In genomic region chr6:133632206-133632605, GRCh38 we compare ENCODE assay signal across 14 cellular contexts.
DNase-seq lines count a peak whose midpoint lies in the region; ATAC-seq and TF ChIP-seq lines count a peak whose summit lies in the region.
"Had no signal": no experiment of that assay in that cellular context is flagged by ENCODE, and none has a peak within 500 bp of the region (broad histone marks: within the 10 kb centered on the region; RNA-seq: fewer than 3 reads in every experiment).

No MANE protein-coding gene starts in this region.

- H3K18ac ChIP-seq in mesenchymal stem cell (ENCODE audit: low read depth in 1 of 2, low read length in 2 of 2) = peak overlapping the region in 1 of 2 experiments; percentile 58

- no peaks in the 10 kb centered on the region for H3K9me3 ChIP-seq in mesenchymal stem cell (ENCODE audit: control insufficient read depth, low read length)

- H3K9ac ChIP-seq in mesenchymal stem cell (ENCODE audit: low read length) = peak overlapping the region; percentile 27

- H2AK5ac ChIP-seq in mesenchymal stem cell (ENCODE audit: low read length, severe bottlenecking) = no peak overlapping the region

- no peak for ATAC-seq in GM21515 (IDR thresholded peaks at IDR 0.05; ENCODE audit: unreplicated experiment)
- ATAC-seq: activated CD8-positive, alpha-beta T cell treated with anti-CD3 and anti-CD28 coated beads, Interleukin-2, amount 10 ng/mL, durations not matched to agents 7 days and 5 days; naive thymus-derived CD8-positive, alpha-beta T cell had no signal

- H3K27ac ChIP-seq in mesenchymal stem cell (ENCODE audit: low read length, poor library complexity, severe bottlenecking) = no peak overlapping the region
- H3K27ac ChIP-seq: left ventricle myocardium inferior, VCaP had no signal

- H2BK5ac ChIP-seq in mesenchymal stem cell (ENCODE audit: low read depth, low read length, poor library complexity, severe bottlenecking) = no peak overlapping the region

- peak; percentile 27 for DNase-seq in AG20443 (ENCODE audit: low spot score)
- DNase-seq in LHCN-M2 (ENCODE audit: low read depth) = peak; percentile 78
- DNase-seq in cardiac fibroblast (ENCODE audit: low read depth in 2 of 2) = peak; percentile 79 to 81
- peak; percentile 77 for DNase-seq in mesenchymal stem cell
- DNase-seq in SHP77 (lab: John Stamatoyannopoulos, UW) = no peak
- no peak for DNase-seq in DMS153 treated with DMSO at 0.1 percent for 48 hours (lab: John Stamatoyannopoulos, UW; ENCODE audit: unreplicated experiment)
- DNase-seq in posterior vena cava (ENCODE audit: low spot score) = no peak
- DNase-seq: activated CD8-positive, alpha-beta T cell treated with anti-CD3 and anti-CD28 coated beads, Interleukin-2, amount 10 ng/mL, durations not matched to agents 7 days and 5 days; AML-193; amniotic stem cell; left ventricle myocardium inferior; naive thymus-derived CD8-positive, alpha-beta T cell had no signal

- WGBS in mesenchymal stem cell = 6% methylated on average over 2 of the region's 2 CpGs

- no peak overlapping the region for H3K4me2 ChIP-seq in mesenchymal stem cell (ENCODE audit: low read length, poor library complexity, severe bottlenecking)

- no peaks in the 10 kb centered on the region for H3K27me3 ChIP-seq in mesenchymal stem cell (ENCODE audit: control insufficient read depth in 1 of 2, insufficient read depth in 1 of 2, low read length in 2 of 2)

- H3K4me3 ChIP-seq in cardiac fibroblast (replicated peaks in 1 of 2; ENCODE audit: low read depth in 2 of 2, low read length in 2 of 2) (no peak overlapping the region), mesenchymal stem cell (ENCODE audit: insufficient read depth in 1 of 2, low read depth in 1 of 2, low read length in 2 of 2) (peak overlapping the region in 1 of 2 experiments; percentile 8)
- H3K4me3 ChIP-seq: left ventricle myocardium inferior had no signal

- TF ChIP-seq CTCF in cardiac fibroblast (IDR thresholded peaks at IDR 0.05; ENCODE audit: low read depth, low read length) = no peak

- H3K23ac ChIP-seq in mesenchymal stem cell (ENCODE audit: low read length in 2 of 2) = no peak overlapping the region

- H3K4me1 ChIP-seq in mesenchymal stem cell (ENCODE audit: control insufficient read depth, insufficient read depth, low read depth, low read length) = no peaks in the 10 kb centered on the region
- H3K4me1 ChIP-seq: left ventricle myocardium inferior had no signal

- no peak overlapping the region for H2BK15ac ChIP-seq in mesenchymal stem cell (ENCODE audit: low read depth, poor library complexity, severe bottlenecking)

- no peaks in the 10 kb centered on the region for H3K79me1 ChIP-seq in mesenchymal stem cell (replicated peaks; ENCODE audit: low read length, poor library complexity, severe bottlenecking)

- peak overlapping the region; percentile 52 for H4K8ac ChIP-seq in mesenchymal stem cell (ENCODE audit: low read length)

- no peak overlapping the region for H4K91ac ChIP-seq in mesenchymal stem cell (ENCODE audit: low read length)

- peak overlapping the region in 1 of 2 experiments; percentile 53 for H3K4ac ChIP-seq in mesenchymal stem cell (ENCODE audit: low read depth in 1 of 2, low read length in 2 of 2)

- H2AFZ ChIP-seq in mesenchymal stem cell (ENCODE audit: low read depth, low read length) = no peak overlapping the region

- H3K36me3 ChIP-seq in mesenchymal stem cell (ENCODE audit: control insufficient read depth in 1 of 2, insufficient read depth in 2 of 2, low read depth in 1 of 2, low read length in 2 of 2) = no peaks in the 10 kb centered on the region
- H3K36me3 ChIP-seq: left ventricle myocardium inferior had no signal

- H3K14ac ChIP-seq in mesenchymal stem cell (ENCODE audit: low read length in 2 of 2) = no peak overlapping the region

- H2BK120ac ChIP-seq in mesenchymal stem cell (ENCODE audit: low read depth, low read length) = no peak overlapping the region

- peak overlapping the region in 1 of 2 experiments; percentile 20 for H2BK12ac ChIP-seq in mesenchymal stem cell (ENCODE audit: low read length in 2 of 2)

- intact Hi-C loops in posterior vena cava (cut with DNase I) = no loop called here

Comparison
In these comparisons a context has a peak if more than half of its experiments do, and no peak if none do; other contexts are left out.
1. DNase-seq: peak in AG20443 (single experiment), LHCN-M2 (single experiment), cardiac fibroblast (2 of 2) and mesenchymal stem cell (single experiment); none in SHP77 (0 of 2), DMS153 treated with DMSO at 0.1 percent for 48 hours (single experiment) and posterior vena cava (single experiment).